Comparison of ENCODE assay signal across 1 cellular context in the genomic region with DNA sequence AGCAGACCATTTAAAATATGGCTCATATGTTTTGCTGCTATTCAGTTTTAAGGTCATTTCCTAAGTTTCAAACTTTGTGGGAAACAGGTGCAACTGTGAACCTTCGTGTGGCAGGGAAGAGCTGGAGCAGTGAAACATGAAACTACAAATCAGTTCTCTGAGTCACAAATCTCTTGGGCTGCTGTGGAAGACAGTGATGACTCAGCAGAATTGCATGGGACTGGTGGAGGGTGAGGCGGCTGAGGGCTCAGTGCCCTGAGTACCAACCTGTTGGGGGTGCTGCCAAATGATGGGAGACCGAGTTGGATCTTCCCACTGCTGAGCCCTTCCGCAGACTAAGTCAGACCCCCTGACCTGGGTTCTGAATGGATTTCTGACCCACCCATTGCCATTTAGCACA.
TF ChIP-seq lines count a peak whose summit lies in the region.

No MANE protein-coding gene starts in this region.

TF ChIP-seq in HEK293, 187 proteins besides CTCF, POLR2A, EP300 and RAD21 (continued from another document):
- TF ChIP-seq, protein P1, sequence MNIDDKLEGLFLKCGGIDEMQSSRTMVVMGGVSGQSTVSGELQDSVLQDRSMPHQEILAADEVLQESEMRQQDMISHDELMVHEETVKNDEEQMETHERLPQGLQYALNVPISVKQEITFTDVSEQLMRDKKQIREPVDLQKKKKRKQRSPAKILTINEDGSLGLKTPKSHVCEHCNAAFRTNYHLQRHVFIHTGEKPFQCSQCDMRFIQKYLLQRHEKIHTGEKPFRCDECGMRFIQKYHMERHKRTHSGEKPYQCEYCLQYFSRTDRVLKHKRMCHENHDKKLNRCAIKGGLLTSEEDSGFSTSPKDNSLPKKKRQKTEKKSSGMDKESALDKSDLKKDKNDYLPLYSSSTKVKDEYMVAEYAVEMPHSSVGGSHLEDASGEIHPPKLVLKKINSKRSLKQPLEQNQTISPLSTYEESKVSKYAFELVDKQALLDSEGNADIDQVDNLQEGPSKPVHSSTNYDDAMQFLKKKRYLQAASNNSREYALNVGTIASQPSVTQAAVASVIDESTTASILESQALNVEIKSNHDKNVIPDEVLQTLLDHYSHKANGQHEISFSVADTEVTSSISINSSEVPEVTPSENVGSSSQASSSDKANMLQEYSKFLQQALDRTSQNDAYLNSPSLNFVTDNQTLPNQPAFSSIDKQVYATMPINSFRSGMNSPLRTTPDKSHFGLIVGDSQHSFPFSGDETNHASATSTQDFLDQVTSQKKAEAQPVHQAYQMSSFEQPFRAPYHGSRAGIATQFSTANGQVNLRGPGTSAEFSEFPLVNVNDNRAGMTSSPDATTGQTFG (tag by site-specific recombination; IDR thresholded peaks at IDR 0.05; ENCODE audit: borderline replicate concordance), result no peak
- TF ChIP-seq ZBTB1 (tag by site-specific recombination; IDR thresholded peaks at IDR 0.05) (no peak), ZNF785 (tag by site-specific recombination; IDR thresholded peaks at IDR 0.05) (no peak), ZEB2 (tag by site-specific recombination; IDR thresholded peaks at IDR 0.05) (peak; percentile 53; the same call in 1 of the 2 replicates), ZFP69B (tag by site-specific recombination; IDR thresholded peaks at IDR 0.05) (0 out of 2 replicates have a peak, but pooled peaks have one; percentile 32), ZNF37A (tag by site-specific recombination; IDR thresholded peaks at IDR 0.05) (no peak), ZNF157 (tag by site-specific recombination; IDR thresholded peaks at IDR 0.05) (no peak), ZBTB17 (tag by site-specific recombination; IDR thresholded peaks at IDR 0.05) (peak; percentile 80), HOXA7 (CRISPR knock-in tag; IDR thresholded peaks at IDR 0.05; ENCODE audit: borderline replicate concordance) (no peak), ZNF24 (tag by site-specific recombination; IDR thresholded peaks at IDR 0.05) (0 out of 2 replicates have a peak, but pooled peaks have one; percentile 75), ZNF404 (tag by site-specific recombination; IDR thresholded peaks at IDR 0.05) (no peak), ZNF184 (tag by site-specific recombination; IDR thresholded peaks at IDR 0.05) (0 out of 2 replicates have a peak, but pooled peaks have one; percentile 29), ZSCAN16 (tag by site-specific recombination; IDR thresholded peaks at IDR 0.05) (no peak), ZNF561 (tag by site-specific recombination; IDR thresholded peaks at IDR 0.05; ENCODE audit: borderline replicate concordance) (0 out of 2 replicates have a peak, but pooled peaks have one; percentile 42), ZNF423 (tag by site-specific recombination; IDR thresholded peaks at IDR 0.05) (0 out of 2 replicates have a peak, but pooled peaks have one; percentile 24), ZBTB48 (tag by site-specific recombination; IDR thresholded peaks at IDR 0.05) (0 out of 2 replicates have a peak, but pooled peaks have one; percentile 33), ZNF664 (tag by site-specific recombination; IDR thresholded peaks at IDR 0.05) (no peak), PRDM1 (tag by site-specific recombination; IDR thresholded peaks at IDR 0.05) (peak; percentile 56; the same call in 1 of the 2 replicates)
- TF ChIP-seq, protein P2, sequence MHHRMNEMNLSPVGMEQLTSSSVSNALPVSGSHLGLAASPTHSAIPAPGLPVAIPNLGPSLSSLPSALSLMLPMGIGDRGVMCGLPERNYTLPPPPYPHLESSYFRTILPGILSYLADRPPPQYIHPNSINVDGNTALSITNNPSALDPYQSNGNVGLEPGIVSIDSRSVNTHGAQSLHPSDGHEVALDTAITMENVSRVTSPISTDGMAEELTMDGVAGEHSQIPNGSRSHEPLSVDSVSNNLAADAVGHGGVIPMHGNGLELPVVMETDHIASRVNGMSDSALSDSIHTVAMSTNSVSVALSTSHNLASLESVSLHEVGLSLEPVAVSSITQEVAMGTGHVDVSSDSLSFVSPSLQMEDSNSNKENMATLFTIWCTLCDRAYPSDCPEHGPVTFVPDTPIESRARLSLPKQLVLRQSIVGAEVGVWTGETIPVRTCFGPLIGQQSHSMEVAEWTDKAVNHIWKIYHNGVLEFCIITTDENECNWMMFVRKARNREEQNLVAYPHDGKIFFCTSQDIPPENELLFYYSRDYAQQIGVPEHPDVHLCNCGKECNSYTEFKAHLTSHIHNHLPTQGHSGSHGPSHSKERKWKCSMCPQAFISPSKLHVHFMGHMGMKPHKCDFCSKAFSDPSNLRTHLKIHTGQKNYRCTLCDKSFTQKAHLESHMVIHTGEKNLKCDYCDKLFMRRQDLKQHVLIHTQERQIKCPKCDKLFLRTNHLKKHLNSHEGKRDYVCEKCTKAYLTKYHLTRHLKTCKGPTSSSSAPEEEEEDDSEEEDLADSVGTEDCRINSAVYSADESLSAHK (tag by site-specific recombination; IDR thresholded peaks at IDR 0.05), result peak; percentile 33; the same call in 1 of the 2 replicates
- TF ChIP-seq, protein P3, sequence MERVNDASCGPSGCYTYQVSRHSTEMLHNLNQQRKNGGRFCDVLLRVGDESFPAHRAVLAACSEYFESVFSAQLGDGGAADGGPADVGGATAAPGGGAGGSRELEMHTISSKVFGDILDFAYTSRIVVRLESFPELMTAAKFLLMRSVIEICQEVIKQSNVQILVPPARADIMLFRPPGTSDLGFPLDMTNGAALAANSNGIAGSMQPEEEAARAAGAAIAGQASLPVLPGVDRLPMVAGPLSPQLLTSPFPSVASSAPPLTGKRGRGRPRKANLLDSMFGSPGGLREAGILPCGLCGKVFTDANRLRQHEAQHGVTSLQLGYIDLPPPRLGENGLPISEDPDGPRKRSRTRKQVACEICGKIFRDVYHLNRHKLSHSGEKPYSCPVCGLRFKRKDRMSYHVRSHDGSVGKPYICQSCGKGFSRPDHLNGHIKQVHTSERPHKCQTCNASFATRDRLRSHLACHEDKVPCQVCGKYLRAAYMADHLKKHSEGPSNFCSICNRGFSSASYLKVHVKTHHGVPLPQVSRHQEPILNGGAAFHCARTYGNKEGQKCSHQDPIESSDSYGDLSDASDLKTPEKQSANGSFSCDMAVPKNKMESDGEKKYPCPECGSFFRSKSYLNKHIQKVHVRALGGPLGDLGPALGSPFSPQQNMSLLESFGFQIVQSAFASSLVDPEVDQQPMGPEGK (tag by site-specific recombination; IDR thresholded peaks at IDR 0.05), result peak; percentile 45; the same call in 1 of the 2 replicates
- TF ChIP-seq, protein P4, sequence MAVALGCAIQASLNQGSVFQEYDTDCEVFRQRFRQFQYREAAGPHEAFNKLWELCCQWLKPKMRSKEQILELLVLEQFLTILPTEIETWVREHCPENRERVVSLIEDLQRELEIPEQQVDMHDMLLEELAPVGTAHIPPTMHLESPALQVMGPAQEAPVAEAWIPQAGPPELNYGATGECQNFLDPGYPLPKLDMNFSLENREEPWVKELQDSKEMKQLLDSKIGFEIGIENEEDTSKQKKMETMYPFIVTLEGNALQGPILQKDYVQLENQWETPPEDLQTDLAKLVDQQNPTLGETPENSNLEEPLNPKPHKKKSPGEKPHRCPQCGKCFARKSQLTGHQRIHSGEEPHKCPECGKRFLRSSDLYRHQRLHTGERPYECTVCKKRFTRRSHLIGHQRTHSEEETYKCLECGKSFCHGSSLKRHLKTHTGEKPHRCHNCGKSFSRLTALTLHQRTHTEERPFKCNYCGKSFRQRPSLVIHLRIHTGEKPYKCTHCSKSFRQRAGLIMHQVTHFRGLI (tag by site-specific recombination; IDR thresholded peaks at IDR 0.05), result no peak
- TF ChIP-seq, protein P5, sequence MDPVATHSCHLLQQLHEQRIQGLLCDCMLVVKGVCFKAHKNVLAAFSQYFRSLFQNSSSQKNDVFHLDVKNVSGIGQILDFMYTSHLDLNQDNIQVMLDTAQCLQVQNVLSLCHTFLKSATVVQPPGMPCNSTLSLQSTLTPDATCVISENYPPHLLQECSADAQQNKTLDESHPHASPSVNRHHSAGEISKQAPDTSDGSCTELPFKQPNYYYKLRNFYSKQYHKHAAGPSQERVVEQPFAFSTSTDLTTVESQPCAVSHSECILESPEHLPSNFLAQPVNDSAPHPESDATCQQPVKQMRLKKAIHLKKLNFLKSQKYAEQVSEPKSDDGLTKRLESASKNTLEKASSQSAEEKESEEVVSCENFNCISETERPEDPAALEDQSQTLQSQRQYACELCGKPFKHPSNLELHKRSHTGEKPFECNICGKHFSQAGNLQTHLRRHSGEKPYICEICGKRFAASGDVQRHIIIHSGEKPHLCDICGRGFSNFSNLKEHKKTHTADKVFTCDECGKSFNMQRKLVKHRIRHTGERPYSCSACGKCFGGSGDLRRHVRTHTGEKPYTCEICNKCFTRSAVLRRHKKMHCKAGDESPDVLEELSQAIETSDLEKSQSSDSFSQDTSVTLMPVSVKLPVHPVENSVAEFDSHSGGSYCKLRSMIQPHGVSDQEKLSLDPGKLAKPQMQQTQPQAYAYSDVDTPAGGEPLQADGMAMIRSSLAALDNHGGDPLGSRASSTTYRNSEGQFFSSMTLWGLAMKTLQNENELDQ (tag by site-specific recombination; IDR thresholded peaks at IDR 0.05; ENCODE audit: low read depth), result no peak
- TF ChIP-seq, protein P6, sequence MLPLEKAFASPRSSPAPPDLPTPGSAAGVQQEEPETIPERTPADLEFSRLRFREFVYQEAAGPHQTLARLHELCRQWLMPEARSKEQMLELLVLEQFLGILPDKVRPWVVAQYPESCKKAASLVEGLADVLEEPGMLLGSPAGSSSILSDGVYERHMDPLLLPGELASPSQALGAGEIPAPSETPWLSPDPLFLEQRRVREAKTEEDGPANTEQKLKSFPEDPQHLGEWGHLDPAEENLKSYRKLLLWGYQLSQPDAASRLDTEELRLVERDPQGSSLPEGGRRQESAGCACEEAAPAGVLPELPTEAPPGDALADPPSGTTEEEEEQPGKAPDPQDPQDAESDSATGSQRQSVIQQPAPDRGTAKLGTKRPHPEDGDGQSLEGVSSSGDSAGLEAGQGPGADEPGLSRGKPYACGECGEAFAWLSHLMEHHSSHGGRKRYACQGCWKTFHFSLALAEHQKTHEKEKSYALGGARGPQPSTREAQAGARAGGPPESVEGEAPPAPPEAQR (tag by site-specific recombination; IDR thresholded peaks at IDR 0.05), result 0 out of 2 replicates have a peak, but pooled peaks have one; percentile 73
- TF ChIP-seq, protein P7, sequence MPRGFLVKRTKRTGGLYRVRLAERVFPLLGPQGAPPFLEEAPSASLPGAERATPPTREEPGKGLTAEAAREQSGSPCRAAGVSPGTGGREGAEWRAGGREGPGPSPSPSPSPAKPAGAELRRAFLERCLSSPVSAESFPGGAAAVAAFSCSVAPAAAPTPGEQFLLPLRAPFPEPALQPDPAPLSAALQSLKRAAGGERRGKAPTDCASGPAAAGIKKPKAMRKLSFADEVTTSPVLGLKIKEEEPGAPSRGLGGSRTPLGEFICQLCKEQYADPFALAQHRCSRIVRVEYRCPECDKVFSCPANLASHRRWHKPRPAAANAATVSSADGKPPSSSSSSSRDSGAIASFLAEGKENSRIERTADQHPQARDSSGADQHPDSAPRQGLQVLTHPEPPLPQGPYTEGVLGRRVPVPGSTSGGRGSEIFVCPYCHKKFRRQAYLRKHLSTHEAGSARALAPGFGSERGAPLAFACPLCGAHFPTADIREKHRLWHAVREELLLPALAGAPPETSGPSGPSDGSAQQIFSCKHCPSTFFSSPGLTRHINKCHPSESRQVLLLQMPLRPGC (tag by site-specific recombination; IDR thresholded peaks at IDR 0.05), result peak; percentile 19; the same call in 1 of the 2 replicates
- TF ChIP-seq, protein P8, sequence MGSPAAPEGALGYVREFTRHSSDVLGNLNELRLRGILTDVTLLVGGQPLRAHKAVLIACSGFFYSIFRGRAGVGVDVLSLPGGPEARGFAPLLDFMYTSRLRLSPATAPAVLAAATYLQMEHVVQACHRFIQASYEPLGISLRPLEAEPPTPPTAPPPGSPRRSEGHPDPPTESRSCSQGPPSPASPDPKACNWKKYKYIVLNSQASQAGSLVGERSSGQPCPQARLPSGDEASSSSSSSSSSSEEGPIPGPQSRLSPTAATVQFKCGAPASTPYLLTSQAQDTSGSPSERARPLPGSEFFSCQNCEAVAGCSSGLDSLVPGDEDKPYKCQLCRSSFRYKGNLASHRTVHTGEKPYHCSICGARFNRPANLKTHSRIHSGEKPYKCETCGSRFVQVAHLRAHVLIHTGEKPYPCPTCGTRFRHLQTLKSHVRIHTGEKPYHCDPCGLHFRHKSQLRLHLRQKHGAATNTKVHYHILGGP (tag by site-specific recombination; IDR thresholded peaks at IDR 0.05), result no peak
